Comparison of ENCODE assay signal across 12 cellular contexts in the genomic region with DNA sequence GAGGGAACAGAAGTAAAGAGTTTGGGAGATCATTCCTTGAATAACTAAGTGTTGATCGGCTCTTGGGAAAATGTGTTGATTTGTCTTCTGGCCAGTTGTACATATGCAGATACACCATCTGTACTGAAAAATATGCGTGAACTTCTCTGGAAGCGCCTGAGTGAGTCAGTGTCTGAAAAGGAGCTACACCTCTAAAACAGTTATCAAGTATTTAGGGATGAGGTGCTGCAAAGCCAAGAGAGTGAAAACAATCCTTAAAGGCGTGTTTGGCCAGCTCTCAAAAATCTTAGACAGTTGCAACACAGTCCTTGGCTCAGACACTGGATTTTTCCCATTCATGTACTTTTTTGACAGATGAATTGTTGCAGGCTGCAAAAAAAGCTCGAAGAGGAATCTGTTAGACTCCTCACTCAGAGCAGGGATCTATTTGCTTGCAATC.
A peak's percentile ranks its signal among the peaks of the same experiment; 100 is the strongest.
DNase-seq lines count a peak whose midpoint lies in the region; ATAC-seq and TF ChIP-seq lines count a peak whose summit lies in the region.
"Had no signal": no experiment of that assay in that cellular context is flagged by ENCODE, and none has a peak within 500 bp of the region (broad histone marks: within the 10 kb centered on the region; RNA-seq: fewer than 3 reads in every experiment).

No MANE protein-coding gene starts in this region.

- H3K27ac ChIP-seq in RWPE2 (ENCODE audit: poor library complexity, severe bottlenecking) (no peak overlapping the region), uterus (peak overlapping the region; percentile 47 to 65)

- intact Hi-C loops in uterus (cut with DNase I; ENCODE audit: low total_unique reads), result no loop called here

- TF ChIP-seq CTCF in RWPE2 (IDR thresholded peaks at IDR 0.05; ENCODE audit: poor library complexity, severe bottlenecking), result no peak
- no peak for TF ChIP-seq CTCF in uterus (IDR thresholded peaks at IDR 0.05)

- DNase-seq in RWPE2 (ENCODE audit: low spot score) (no peak), fibroblast of peridontal ligament (ENCODE audit: extremely low read depth) (peak; percentile 77), myocyte (ENCODE audit: low read depth) (peak; percentile 24), uterus (peak; percentile 71 to 74), kidney tubule cell (ENCODE audit: low spot score) (no peak), NOMO-1 (lab: John Stamatoyannopoulos, UW; ENCODE audit: unreplicated experiment in 2 of 2) (no peak)
- DNase-seq: activated CD8-positive, alpha-beta T cell treated with anti-CD3 and anti-CD28 coated beads for 36 hours; DMS79 treated with DMSO at 0.1 percent for 48 hours; effector CD8-positive, alpha-beta T cell; immature natural killer cell; NCI-H1694 had no signal

- ATAC-seq in RWPE2 (ENCODE audit: low read depth) (peak; percentile 77), GM18861 (IDR thresholded peaks at IDR 0.05; ENCODE audit: unreplicated experiment) (no peak)
- ATAC-seq: activated CD8-positive, alpha-beta T cell treated with anti-CD3 and anti-CD28 coated beads for 36 hours had no signal

- H3K4me1 ChIP-seq in RWPE2 (ENCODE audit: insufficient read depth, poor library complexity, severe bottlenecking) (no peaks in the 10 kb centered on the region), uterus (peaks cover 7 to 10% of the 10 kb centered on the region in 2 donors)

- H3K27me3 ChIP-seq in RWPE2 (ENCODE audit: insufficient read depth, poor library complexity, severe bottlenecking), result peaks cover 6% of the 10 kb centered on the region
- H3K27me3 ChIP-seq in uterus, result no peaks in the 10 kb centered on the region

- TF ChIP-seq POLR2A in uterus (IDR thresholded peaks at IDR 0.05), result no peak

- H3K9me3 ChIP-seq in RWPE2 (ENCODE audit: severe bottlenecking) (no peaks in the 10 kb centered on the region), uterus (no peaks in the 10 kb centered on the region)

- H3K4me3 ChIP-seq in RWPE2 (ENCODE audit: severe bottlenecking) (no peak overlapping the region), uterus (no peak overlapping the region)

- H3K36me3 ChIP-seq in RWPE2 (ENCODE audit: low read depth) (no peaks in the 10 kb centered on the region), uterus (no peaks in the 10 kb centered on the region)

Comparison
In these comparisons a context has a peak if more than half of its experiments do, and no peak if none do; other contexts are left out.
1. DNase-seq: peak in fibroblast of peridontal ligament (single experiment), myocyte (single experiment) and uterus (2 of 2); none in RWPE2 (single experiment), kidney tubule cell (single experiment) and NOMO-1 (0 of 2).